In the genomic region with DNA sequence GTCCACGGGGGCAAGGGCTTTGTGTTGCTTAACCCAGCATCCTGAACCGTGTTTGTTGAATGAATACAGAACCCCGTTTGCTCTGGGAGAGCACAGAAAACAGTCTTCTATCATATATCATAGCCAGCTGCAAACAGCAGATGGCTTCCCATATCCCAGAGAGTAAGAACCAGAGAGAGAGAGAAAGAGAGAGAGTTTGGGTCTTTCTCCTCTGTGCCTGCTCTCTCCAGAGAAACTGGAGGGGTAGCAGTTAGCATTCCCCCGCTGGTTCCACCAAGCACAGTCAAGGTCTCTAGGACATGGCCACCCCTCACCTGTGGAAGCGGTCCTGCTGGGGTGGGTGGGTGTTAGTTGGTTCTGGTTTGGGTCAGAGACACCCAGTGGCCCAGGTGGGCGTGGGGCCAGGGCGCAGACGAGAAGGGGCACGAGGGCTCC, we compare ENCODE assay signal across 11 cellular contexts. TPM values are rescaled to one million over a fixed set of nuclear protein-coding genes. Genes with fewer than 3 reads are reported as not detected.
DNase-seq lines count a peak whose midpoint lies in the region; ATAC-seq, FAIRE-seq and TF ChIP-seq lines count a peak whose summit lies in the region.
"Had no signal": no experiment of that assay in that cellular context is flagged by ENCODE, and none has a peak within 500 bp of the region (broad histone marks: within the 10 kb centered on the region; RNA-seq: fewer than 3 reads in every experiment).

No MANE protein-coding gene starts in this region.

- H3K79me2 ChIP-seq in HepG2 (ENCODE audit: insufficient read depth, low read length) (peaks cover 40% of the 10 kb centered on the region), smooth muscle cell (ENCODE audit: low read depth) (peaks cover 68% of the 10 kb centered on the region)

- peak; percentile 13 for ATAC-seq in HepG2

- peak overlapping the region; percentile 41; the same call in 1 of the 2 replicates for H3K9ac ChIP-seq in HepG2 (ENCODE audit: insufficient read depth, low read depth, low read length)
- peak overlapping the region; percentile 54 for H3K9ac ChIP-seq in smooth muscle cell (ENCODE audit: low read depth)

- H3K36me3 ChIP-seq in HepG2 (replicated peaks in 1 of 2; ENCODE audit: control insufficient read depth in 1 of 2, insufficient read depth in 2 of 2, low read length in 2 of 2) (no peaks in the 10 kb centered on the region; a peak in 2 of 5 replicates), smooth muscle cell (ENCODE audit: low read depth) (no peaks in the 10 kb centered on the region)

- TF ChIP-seq RAD21 in HepG2 (CRISPR knock-in tag; IDR thresholded peaks at IDR 0.05), result no peak

- H3K4me2 ChIP-seq in HepG2 (ENCODE audit: low read depth, low read length), result peak overlapping the region; percentile 55
- H3K4me2 ChIP-seq in smooth muscle cell, result peak overlapping the region; percentile 94

- no peak for TF ChIP-seq EP300 in HepG2 (IDR thresholded peaks at IDR 0.05; ENCODE audit: low read depth in 2 of 2, low read length in 2 of 2)
- no peak for TF ChIP-seq EP300 in HepG2 (CRISPR knock-in tag; IDR thresholded peaks at IDR 0.05; ENCODE audit: borderline replicate concordance)

- CTCF ChIA-PET in HepG2 (lab: Yijun Ruan, JAX; ENCODE audit: low intra/inter-chr PET ratio, low total read pairs), result interaction anchor here (0.8 kb wide), 1 partner anchor 272 kb away, joined by 3 read pairs; no protein-coding TSS in a partner anchor

- no TSS peak for BruUV-seq in HepG2 (replicated peaks; lab: Mats Ljungman, UMichigan)

- POLR2A ChIA-PET in HepG2 (lab: Yijun Ruan, JAX), result interaction anchor here (1.0 to 3.7 kb wide), 12 partner anchors 9 to 270 kb away, joined by 3 to 32 read pairs (median 4); no protein-coding TSS in a partner anchor

- no peak overlapping the region for H2AFZ ChIP-seq in HepG2 (ENCODE audit: low read length)
- H2AFZ ChIP-seq in smooth muscle cell (ENCODE audit: low read depth), result no peak overlapping the region

- H3K9me3 ChIP-seq in HepG2 (ENCODE audit: low read length), result no peaks in the 10 kb centered on the region
- H3K9me3 ChIP-seq in smooth muscle cell (replicated peaks; ENCODE audit: low read depth), result no peaks in the 10 kb centered on the region

- TF ChIP-seq POLR2A in HepG2 (IDR thresholded peaks at IDR 0.05; ENCODE audit: insufficient read depth in 1 of 2, low read depth in 2 of 2, low read length in 2 of 2), result no peak

- TF ChIP-seq CTCF in HFF-Myc (IDR thresholded peaks at IDR 0.05; ENCODE audit: low read depth, low read length, missing control alignments) (no peak), choroid plexus epithelial cell (conservative IDR thresholded peaks at IDR 0.05; ENCODE audit: low read depth, low read length) (peak; percentile 26), HepG2 (CRISPR knock-in tag; IDR thresholded peaks at IDR 0.05) (no peak), smooth muscle cell (IDR thresholded peaks at IDR 0.05; ENCODE audit: borderline replicate concordance, insufficient read depth, poor library complexity, severe bottlenecking) (no peak)

- H3K27me3 ChIP-seq in HepG2 (ENCODE audit: control insufficient read depth in 1 of 2, insufficient read depth in 2 of 2, low read length in 2 of 2) (no peaks in the 10 kb centered on the region), smooth muscle cell (ENCODE audit: low read depth) (no peaks in the 10 kb centered on the region)

- H3K27ac ChIP-seq in HepG2 (ENCODE audit: extremely low read length, insufficient read depth, low read length), result no peak overlapping the region
- H3K27ac ChIP-seq in smooth muscle cell (ENCODE audit: low read depth), result peak overlapping the region; percentile 82

- 74% methylated on average over 5 of the region's 9 CpGs for WGBS in HepG2 (ENCODE audit: low lambda C conversion rate)
- 45% methylated on average over 9 of the region's 9 CpGs for WGBS in smooth muscle cell (ENCODE audit: low lambda C conversion rate)

- intact Hi-C loops in HepG2 (cut with micrococcal nuclease; ENCODE audit: unreplicated experiment), result loop anchor here (1.0 to 5.0 kb wide), 2 partner anchors 246 to 272 kb away; no protein-coding TSS in a partner anchor

- H3F3A ChIP-seq in smooth muscle cell (ENCODE audit: low read depth), result peaks cover 65% of the 10 kb centered on the region

- H4K20me1 ChIP-seq in HepG2 (ENCODE audit: insufficient read depth, low read length) (peaks cover 20% of the 10 kb centered on the region; the same call in 1 of the 2 replicates), smooth muscle cell (ENCODE audit: low read depth) (peaks cover 45% of the 10 kb centered on the region)

- no peak for FAIRE-seq in HepG2 (lab: Jason Lieb, UNC)
- FAIRE-seq: G401.6 had no signal

- H3K4me1 ChIP-seq in HepG2 (ENCODE audit: insufficient read depth, low read length) (peaks cover 58% of the 10 kb centered on the region), smooth muscle cell (ENCODE audit: low read depth) (peaks cover 29% of the 10 kb centered on the region)

- H3K4me3 ChIP-seq in HFF-Myc (replicated peaks; ENCODE audit: low read depth, low read length) (peak overlapping the region; percentile 95), choroid plexus epithelial cell (ENCODE audit: low read depth, low read length) (peak overlapping the region; percentile 76), HepG2 (replicated peaks in 1 of 3; ENCODE audit: insufficient read depth in 1 of 3, low read depth in 2 of 3, low read length in 3 of 3) (peak overlapping the region; percentile 50 to 78 (median 72); a peak in 5 of 6 replicates), smooth muscle cell (peak overlapping the region; percentile 92)

- DNase-seq in HFF-Myc (ENCODE audit: extremely low read depth, low read depth), result no peak
- DNase-seq in choroid plexus epithelial cell (ENCODE audit: low read depth), result peak; percentile 35
- no peak for DNase-seq in HepG2 (ENCODE audit: low spot score)
- DNase-seq in smooth muscle cell (lab: John Stamatoyannopoulos, UW; ENCODE audit: unreplicated experiment), result no peak
- DNase-seq in KBM-7, result no peak
- no peak for DNase-seq in G401 (ENCODE audit: low spot score)
- no peak for DNase-seq in activated CD4-positive, CD25-positive, alpha-beta regulatory T cell treated with anti-CD3 and anti-CD28 coated beads, Interleukin-2, amount 50 U/mL, for 72 hours
- no peak for DNase-seq in 8988T
- DNase-seq: naive B cell; stimulated activated naive CD4-positive, alpha-beta T cell treated with Interleukin-2 at 50 U/mL for 16 hours had no signal

- in situ Hi-C loops in HepG2 (cut with HindIII; ENCODE audit: extremely low pct_ligation_motif_present, low pct_unique_long_range_greater_than_20kb) (no loop called here), KBM-7 (cut with MboI; ENCODE audit: low pct_unique_long_range_greater_than_20kb, low sequenced_read_pairs) (no loop called here), G401 (cut with HindIII; ENCODE audit: low sequenced_read_pairs) (no loop called here)

TF ChIP-seq in HepG2, 621 proteins besides CTCF, POLR2A, EP300 and RAD21 (continues in another document):
- TF ChIP-seq ZNF432 (CRISPR knock-in tag; IDR thresholded peaks at IDR 0.05; ENCODE audit: borderline replicate concordance) (no peak), ZNF3 (CRISPR knock-in tag; IDR thresholded peaks at IDR 0.05) (peak; percentile 88), SAFB2 (CRISPR knock-in tag; IDR thresholded peaks at IDR 0.05; ENCODE audit: borderline replicate concordance, low read depth) (0 out of 2 replicates have a peak, but pooled peaks have one; percentile 1), SIX4 (CRISPR knock-in tag; IDR thresholded peaks at IDR 0.05) (no peak), AHR (CRISPR knock-in tag; IDR thresholded peaks at IDR 0.05) (no peak)

RNA-seq across cellular contexts. Expression of a gene that starts 0.5 kb away (rescaled TPM):
- total RNA-seq in HepG2 (2016; rRNA removed; fragmentation: Illumina TruSeq; extraction: Trizol), result 28.7 and 57.3 TPM in 2 replicates
- 5.1 and 5.6 TPM in 2 replicates for total RNA-seq in HepG2 (2016; cell fraction: cytosol; rRNA removed; fragmentation: Illumina TruSeq; extraction: Trizol; ENCODE audit: low read depth)
- 26.3 and 55.6 TPM in 2 replicates for total RNA-seq in HepG2 (2016; cell fraction: insoluble cytoplasmic fraction; rRNA removed; fragmentation: Illumina TruSeq; extraction: Trizol)
- total RNA-seq in HepG2 (2016; cell fraction: membrane; rRNA removed; fragmentation: Illumina TruSeq; extraction: Trizol), result 17.2 and 19.0 TPM in 2 replicates
- total RNA-seq in HepG2 (2016; cell fraction: nucleus; rRNA removed; fragmentation: Illumina TruSeq; extraction: Trizol), result 55.3 and 66.5 TPM in 2 replicates
- polyA plus RNA-seq in HepG2 (2011; rRNA removed), result 75.2 and 86.6 TPM in 2 replicates
- 67.3 and 72.2 TPM in 2 replicates for polyA plus RNA-seq in HepG2 (2011; cell fraction: cytosol; rRNA removed)
- 29.5 and 30.5 TPM in 2 replicates for polyA plus RNA-seq in HepG2 (2011; cell fraction: nucleus; rRNA removed)
- polyA plus RNA-seq in HepG2 (2012), result 89.9 and 107 TPM in 2 replicates
- 5.5 TPM in 2 replicates for polyA plus RNA-seq in HepG2 (2016; cell fraction: cytosol; fragmentation: Illumina TruSeq; extraction: Trizol; ENCODE audit: low read depth)
- 30.6 and 38.9 TPM in 2 replicates for polyA plus RNA-seq in HepG2 (2016; cell fraction: insoluble cytoplasmic fraction; fragmentation: Illumina TruSeq; extraction: Trizol; ENCODE audit: low read depth)
- polyA plus RNA-seq in HepG2 (2016; cell fraction: membrane; fragmentation: Illumina TruSeq; extraction: Trizol; ENCODE audit: low read depth), result 12.2 and 12.9 TPM in 2 replicates
- 90.8 and 96.2 TPM in 2 replicates for polyA plus RNA-seq in HepG2 (2016; cell fraction: nucleus; fragmentation: Illumina TruSeq; extraction: Trizol; ENCODE audit: insufficient read depth, low read depth)
- 7.2 and 107 TPM in 2 replicates for polyA minus RNA-seq in HepG2 (2011; rRNA and poly(A)+ RNA removed; ENCODE audit: low replicate concordance)
- polyA minus RNA-seq in HepG2 (2011; cell fraction: cytosol; rRNA and poly(A)+ RNA removed), result 51.1 and 55.3 TPM in 2 replicates
- 20.5 and 25.0 TPM in 2 replicates for polyA minus RNA-seq in HepG2 (2011; cell fraction: nucleus; rRNA and poly(A)+ RNA removed)
- total RNA-seq in smooth muscle cell, result 3,114 and 3,210 TPM in 2 replicates
- polyA plus RNA-seq in smooth muscle cell, result 3,050 and 3,942 TPM in 2 replicates
- total RNA-seq in G401 (2014; rRNA removed; shearing (Covaris generic)), result not detected in 2 replicates
